ENCODE assay signal across 8 cellular contexts in genomic region chr17:35808240-35808961, GRCh38. TPM values are rescaled to one million over a fixed set of nuclear protein-coding genes. Genes with fewer than 3 reads are reported as not detected.
A peak's percentile ranks its signal among the peaks of the same experiment; 100 is the strongest.
DNase-seq lines count a peak whose midpoint lies in the region; ATAC-seq and TF ChIP-seq lines count a peak whose summit lies in the region.

No MANE protein-coding gene starts in this region.

- H3K27me3 ChIP-seq in brain microvascular endothelial cell (replicated peaks) = no peaks in the 10 kb centered on the region

- H3K4me3 ChIP-seq in AG04449 (ENCODE audit: low read depth, low read length) (peak overlapping the region; percentile 58), brain microvascular endothelial cell (ENCODE audit: low read depth, low read length) (peak overlapping the region; percentile 91), mucosa of descending colon (peak overlapping the region; percentile 65)

- intact Hi-C loops in mucosa of descending colon (cut with DNase I, micrococcal nuclease) = loop anchor here in 1 of 2 donors (5.0 kb wide), 1 partner anchor 41 kb away; no protein-coding TSS in a partner anchor

- POLR2A ChIA-PET in AG04449 (lab: Yijun Ruan, JAX) = interaction anchor here (0.5 to 1.8 kb wide), 17 partner anchors 10 to 375 kb away, joined by 3 to 12 read pairs (median 4); partner anchors contain the start of genes GAS2L2 and MMP28

- TF ChIP-seq CTCF in AG04449 (IDR thresholded peaks at IDR 0.05; ENCODE audit: insufficient read depth, low read length, missing control alignments) = no peak
- TF ChIP-seq CTCF in brain microvascular endothelial cell (IDR thresholded peaks at IDR 0.05; ENCODE audit: low read depth, low read length, missing control alignments) = no peak
- TF ChIP-seq CTCF in mucosa of descending colon (IDR thresholded peaks at IDR 0.05) = no peak

- peak overlapping the region; percentile 95 for H3K27ac ChIP-seq in brain microvascular endothelial cell

- ATAC-seq in HG02943 (IDR thresholded peaks at IDR 0.05; ENCODE audit: low read depth, unreplicated experiment) (peak; percentile 1), mucosa of descending colon (no peak), GM18502 (IDR thresholded peaks at IDR 0.05; ENCODE audit: poor library complexity, unreplicated experiment) (no peak)

- CTCF ChIA-PET in AG04449 (lab: Yijun Ruan, JAX) = interaction anchor here (0.8 to 13.3 kb wide), 22 partner anchors 8 to 435 kb away, joined by 3 to 819 read pairs (median 4); partner anchors contain the start of genes C17orf50 and SLFN11

- no peaks in the 10 kb centered on the region for H3K36me3 ChIP-seq in brain microvascular endothelial cell (replicated peaks)
- no peaks in the 10 kb centered on the region for H3K36me3 ChIP-seq in mucosa of descending colon (ENCODE audit: low read depth)

- no peak for DNase-seq in AG04449 (ENCODE audit: low read depth, low spot score)
- no peak for DNase-seq in brain microvascular endothelial cell
- DNase-seq in mucosa of descending colon = no peak
- DNase-seq in retina = no peak
- DNase-seq in islet precursor cell = no peak
- no peak for DNase-seq in HK-2 (ENCODE audit: unreplicated experiment)

- peaks cover 17% of the 10 kb centered on the region for H3K4me1 ChIP-seq in mucosa of descending colon (ENCODE audit: low read depth)

- in situ Hi-C loops in brain microvascular endothelial cell (cut with HindIII; ENCODE audit: low pct_ligation_motif_present, low sequenced_read_pairs) = no loop called here

- H3K9me3 ChIP-seq in mucosa of descending colon = no peaks in the 10 kb centered on the region

RNA-seq across cellular contexts. Expression of gene TAF15, which starts 0.9 kb away (rescaled TPM):
- total RNA-seq in mucosa of descending colon = 100 to 1,000 TPM; 131 to 165 (median 159) TPM

RNA-seq across cellular contexts. Expression of gene MMP28, which starts 13.0 kb away (rescaled TPM):
- total RNA-seq in mucosa of descending colon = 10 to 100 TPM; 31.0 to 82.4 (median 43.7) TPM

RNA-seq across cellular contexts. Expression of gene C17orf50, which starts 47.7 kb away (rescaled TPM):
- not detected for total RNA-seq in mucosa of descending colon

RNA-seq across cellular contexts. Expression of gene GAS2L2, which starts 55.4 kb away (rescaled TPM):
- total RNA-seq in mucosa of descending colon = not detected
